ENCODE assay signal across 20 cellular contexts in genomic region chr5:173639-174600, GRCh38. TPM values are rescaled to one million over a fixed set of nuclear protein-coding genes. Genes with fewer than 3 reads are reported as not detected.
DNase-seq lines count a peak whose midpoint lies in the region; ATAC-seq and TF ChIP-seq lines count a peak whose summit lies in the region.
"Had no signal": no experiment of that assay in that cellular context is flagged by ENCODE, and none has a peak within 500 bp of the region (broad histone marks: within the 10 kb centered on the region; RNA-seq: fewer than 3 reads in every experiment).

No MANE protein-coding gene starts in this region.

- no peak for TF ChIP-seq CTCF in IMR-90 (conservative IDR thresholded peaks at IDR 0.05; ENCODE audit: low read depth, low read length)
- TF ChIP-seq CTCF in right lobe of liver (IDR thresholded peaks at IDR 0.05), result no peak

- H3K56ac ChIP-seq in IMR-90 (ENCODE audit: extremely low read depth, insufficient read depth, low read length), result no peak overlapping the region

- H3K4me2 ChIP-seq in IMR-90 (ENCODE audit: low read depth, low read length), result no peak overlapping the region

- dilution Hi-C loops in IMR-90 (cut with HindIII; ENCODE audit: low sequenced_read_pairs, unreplicated experiment), result no loop called here

- no peak overlapping the region for H2AK9ac ChIP-seq in IMR-90 (replicated peaks; ENCODE audit: low read depth, low read length, poor library complexity)

- H2BK5ac ChIP-seq in IMR-90 (ENCODE audit: low read depth, low read length, poor library complexity, severe bottlenecking), result no peak overlapping the region

- no peak overlapping the region for H2BK15ac ChIP-seq in IMR-90 (ENCODE audit: low read depth, low read length)

- POLR2A ChIA-PET in IMR-90 (lab: Charles Lee; ENCODE audit: unreplicated experiment), result no interaction called here

- H3K4ac ChIP-seq in IMR-90 (ENCODE audit: low read depth, low read length), result no peak overlapping the region

- H4K20me1 ChIP-seq in IMR-90 (ENCODE audit: insufficient read depth, low read length), result no peaks in the 10 kb centered on the region

- no peak for TF ChIP-seq POLR2A in IMR-90 (IDR thresholded peaks at IDR 0.05; ENCODE audit: low read depth, low read length)
- TF ChIP-seq POLR2A in right lobe of liver (IDR thresholded peaks at IDR 0.05), result no peak

- H3K23ac ChIP-seq in IMR-90 (ENCODE audit: low read depth, low read length), result no peak overlapping the region

- BruUV-seq in IMR-90 (replicated peaks; lab: Mats Ljungman, UMichigan), result no TSS peak

- in situ Hi-C loops in IMR-90 (cut with MboI; ENCODE audit: low sequenced_read_pairs), result no loop called here

- TF ChIP-seq RAD21 in IMR-90 (IDR thresholded peaks at IDR 0.05; ENCODE audit: low read length), result no peak

- H3K27me3 ChIP-seq in IMR-90 (ENCODE audit: control insufficient read depth, insufficient read depth, low read length) (peaks cover 12% of the 10 kb centered on the region), right lobe of liver (no peaks in the 10 kb centered on the region)

- no peak overlapping the region for H3K9ac ChIP-seq in IMR-90 (ENCODE audit: low read depth, low read length)

- H3K14ac ChIP-seq in IMR-90 (replicated peaks; ENCODE audit: low read depth, low read length), result 0 out of 2 replicates have a peak overlapping the region, but pooled peaks have one; percentile 1

- H3K9me1 ChIP-seq in IMR-90 (ENCODE audit: insufficient read depth, low read length), result peaks cover 12% of the 10 kb centered on the region; the same call in 1 of the 2 replicates

- 62% methylated on average over 4 of the region's 25 CpGs; no CpG with 5 or more reads in 1 of the 2 experiments for whole genome bisulfite sequencing in IMR-90 (ENCODE audit: extremely low coverage in 2 of 2, insufficient read length in 1 of 2), 2 experiments
- WGBS in right lobe of liver (ENCODE audit: insufficient coverage, low coverage, low lambda C conversion rate, missing lambda C conversion rate), result 59% methylated on average over 14 of the region's 25 CpGs

- DNase-seq in activated CD4-positive, CD25-positive, alpha-beta regulatory T cell treated with anti-CD3 and anti-CD28 coated beads, Interleukin-2, amount 50 U/mL, for 72 hours, result peak; percentile 19
- no peak for DNase-seq in activated CD4-positive, CD25-positive, alpha-beta regulatory T cell (lab: John Stamatoyannopoulos, UW)
- DNase-seq in IMR-90, result no peak
- DNase-seq in right lobe of liver, result peak in 2 of 3 donors; percentile 31 to 39
- DNase-seq in sciatic nerve (ENCODE audit: low spot score), result peak; percentile 39
- no peak for DNase-seq in HuH-7 (ENCODE audit: low spot score)
- no peak for DNase-seq in DMS53 (lab: John Stamatoyannopoulos, UW)
- DNase-seq: CD8-positive, alpha-beta T cell; DMS79; Kasumi-1; NCI-H1105; NCI-H1694; NCI-H510A treated with DMSO at 0.1 percent for 48 hours; NCI-H82; SHP77 had no signal

- no peaks in the 10 kb centered on the region for H3K9me3 ChIP-seq in IMR-90 (ENCODE audit: control insufficient read depth, insufficient read depth, low read length)
- no peaks in the 10 kb centered on the region for H3K9me3 ChIP-seq in right lobe of liver
- H3K9me3 ChIP-seq: HAP-1 had no signal

- ATAC-seq in IMR-90 (ENCODE audit: low read depth) (no peak), right lobe of liver (no peak), sciatic nerve (no peak), HG02885 (IDR thresholded peaks at IDR 0.05; ENCODE audit: poor library complexity, unreplicated experiment) (no peak)
- ATAC-seq: CD8-positive, alpha-beta T cell had no signal

- no peak overlapping the region for H2BK20ac ChIP-seq in IMR-90 (ENCODE audit: low read depth, low read length)

- no peaks in the 10 kb centered on the region for H3K36me3 ChIP-seq in IMR-90 (ENCODE audit: control insufficient read depth, insufficient read depth, low read length)
- H3K36me3 ChIP-seq in right lobe of liver, result no peaks in the 10 kb centered on the region
- H3K36me3 ChIP-seq: HAP-1 had no signal

- intact Hi-C loops in IMR-90 (cut with micrococcal nuclease), result no loop called here
- intact Hi-C loops in right lobe of liver (cut with DNase I), result no loop called here
- intact Hi-C loops in sciatic nerve (cut with DNase I), result no loop called here

- no peak overlapping the region for H4K8ac ChIP-seq in IMR-90 (ENCODE audit: low read depth in 2 of 2, low read length in 2 of 2)

- peak overlapping the region; percentile 1 for H2AFZ ChIP-seq in IMR-90 (replicated peaks; ENCODE audit: low read length, poor library complexity)

- H2BK120ac ChIP-seq in IMR-90 (ENCODE audit: low read depth, low read length), result no peak overlapping the region

- H3K4me1 ChIP-seq in IMR-90 (ENCODE audit: control insufficient read depth, insufficient read depth, low read length), result peaks cover 7% of the 10 kb centered on the region
- H3K4me1 ChIP-seq in right lobe of liver, result no peaks in the 10 kb centered on the region
- H3K4me1 ChIP-seq: HAP-1 had no signal

- no peaks in the 10 kb centered on the region; a peak in 1 of 4 replicates for H3K79me1 ChIP-seq in IMR-90 (ENCODE audit: low read depth in 1 of 2, low read length in 2 of 2)

- no peak overlapping the region for H3K18ac ChIP-seq in IMR-90 (ENCODE audit: low read depth, low read length)

- no peak overlapping the region for H4K91ac ChIP-seq in IMR-90 (ENCODE audit: insufficient read depth, low read depth, low read length)

- H4K5ac ChIP-seq in IMR-90 (ENCODE audit: low read depth, low read length), result no peak overlapping the region

- H3K27ac ChIP-seq in IMR-90 (ENCODE audit: insufficient read depth, low read length) (no peak overlapping the region), right lobe of liver (no peak overlapping the region)
- H3K27ac ChIP-seq: 22Rv1 had no signal

- CTCF ChIA-PET in IMR-90 (lab: Yijun Ruan, JAX), result interaction anchor here (2.2 kb wide), 1 partner anchor 14 kb away, joined by 7 read pairs; no protein-coding TSS in a partner anchor

- peak overlapping the region; percentile 43; the same call in 1 of the 2 replicates for H2AK5ac ChIP-seq in IMR-90 (ENCODE audit: low read depth, low read length)

- no peak overlapping the region for H3K4me3 ChIP-seq in IMR-90 (ENCODE audit: insufficient read depth, low read depth, low read length)
- no peak overlapping the region for H3K4me3 ChIP-seq in right lobe of liver
- H3K4me3 ChIP-seq: HAP-1 had no signal

TF ChIP-seq in IMR-90, 13 proteins besides CTCF, POLR2A, EP300 and RAD21:
- no peak for TF ChIP-seq CEBPB (IDR thresholded peaks at IDR 0.05; ENCODE audit: low read depth, low read length)
- TF ChIP-seq MAZ (IDR thresholded peaks at IDR 0.05; ENCODE audit: borderline replicate concordance, low read depth, low read length), result no peak
- no peak for TF ChIP-seq SMC3 (IDR thresholded peaks at IDR 0.05; ENCODE audit: low read depth, low read length)
- TF ChIP-seq MXI1 (IDR thresholded peaks at IDR 0.05; ENCODE audit: borderline replicate concordance, low read depth, low read length), result no peak
- TF ChIP-seq RCOR1 (IDR thresholded peaks at IDR 0.05; ENCODE audit: insufficient replicate concordance, low read length), result no peak
- no peak for TF ChIP-seq ELK1 (IDR thresholded peaks at IDR 0.05; ENCODE audit: borderline replicate concordance, low read depth, low read length)
- no peak for TF ChIP-seq USF2 (IDR thresholded peaks at IDR 0.05; ENCODE audit: low read depth, low read length)

RNA-seq across cellular contexts. Expression of gene LRRC14B, which starts 17.4 kb away (rescaled TPM):
- total RNA-seq in IMR-90 (2012; rRNA removed), result not detected in 2 replicates
- not detected in 2 replicates for polyA plus RNA-seq in IMR-90 (2012; rRNA removed)
- not detected in 2 replicates for polyA plus RNA-seq in IMR-90 (2012; cell fraction: cytosol; rRNA removed)
- 0.03 TPM in 1 of 2 replicates, not detected in the other for polyA plus RNA-seq in IMR-90 (2012; cell fraction: nucleus; rRNA removed; ENCODE audit: low replicate concordance)
- not detected for total RNA-seq in right lobe of liver
- not detected for total RNA-seq in sciatic nerve
- total RNA-seq: B cell; CD8-positive, alpha-beta T cell had no signal
- polyA plus RNA-seq: AG04450 had no signal

RNA-seq across cellular contexts. Expression of gene CCDC127, which starts 44.0 kb away (rescaled TPM):
- total RNA-seq in IMR-90 (2012; rRNA removed) (3.9 and 4.4 TPM in 2 replicates), right lobe of liver (1 to 10 TPM; 1.2 to 3.6 (median 2.2) TPM), sciatic nerve (9.0 TPM)
- polyA plus RNA-seq in IMR-90 (2012; rRNA removed), result 3.2 TPM in 2 replicates
- 2.2 and 2.4 TPM in 2 replicates for polyA plus RNA-seq in IMR-90 (2012; cell fraction: cytosol; rRNA removed)
- polyA plus RNA-seq in IMR-90 (2012; cell fraction: nucleus; rRNA removed; ENCODE audit: low replicate concordance), result 1.5 and 2.8 TPM in 2 replicates

RNA-seq across cellular contexts. Expression of gene SDHA, which starts 44.2 kb away (rescaled TPM):
- total RNA-seq in IMR-90 (2012; rRNA removed), result 105 and 122 TPM in 2 replicates
- polyA plus RNA-seq in IMR-90 (2012; rRNA removed), result 120 and 121 TPM in 2 replicates
- 120 and 126 TPM in 2 replicates for polyA plus RNA-seq in IMR-90 (2012; cell fraction: cytosol; rRNA removed)
- 104 and 113 TPM in 2 replicates for polyA plus RNA-seq in IMR-90 (2012; cell fraction: nucleus; rRNA removed; ENCODE audit: low replicate concordance)
- 100 to 1,000 TPM; 165 to 223 (median 188) TPM for total RNA-seq in right lobe of liver
- total RNA-seq in sciatic nerve, result 105 TPM

Comparison
In these comparisons a context has a peak if more than half of its experiments do, and no peak if none do; other contexts are left out.
1. DNase-seq: peak in activated CD4-positive, CD25-positive, alpha-beta regulatory T cell treated with anti-CD3 and anti-CD28 coated beads, Interleukin-2, amount 50 U/mL, for 72 hours (single experiment), right lobe of liver (2 of 3) and sciatic nerve (single experiment); none in activated CD4-positive, CD25-positive, alpha-beta regulatory T cell (0 of 4), IMR-90 (single experiment), HuH-7 (single experiment) and DMS53 (single experiment).